In the genomic region with DNA sequence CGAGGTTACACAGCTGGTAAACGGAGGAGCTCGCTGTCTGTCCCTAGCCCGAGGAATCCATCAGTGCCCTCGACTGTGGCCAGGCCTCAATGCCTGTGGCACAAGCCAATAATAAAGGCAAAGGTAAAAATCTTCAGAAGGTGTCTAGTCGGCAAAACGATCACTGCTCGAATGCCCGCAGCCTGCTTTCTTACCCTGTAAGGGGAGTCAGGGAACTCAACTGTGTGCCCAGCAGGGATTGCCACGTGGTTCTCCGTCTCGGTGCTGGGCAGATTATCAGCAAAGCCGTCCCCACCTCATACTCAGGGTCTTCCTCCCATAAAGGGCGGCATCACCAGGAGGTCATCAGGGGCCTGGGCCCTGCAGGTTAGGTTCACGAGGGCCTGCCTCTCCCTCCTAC, we compare ENCODE assay signal across 23 cellular contexts.
"Had no signal": no experiment of that assay in that cellular context is flagged by ENCODE, and none has a peak within 500 bp of the region (broad histone marks: within the 10 kb centered on the region; RNA-seq: fewer than 3 reads in every experiment).

No MANE protein-coding gene starts in this region.

- H3K27me3 ChIP-seq: thyroid gland had no signal

- H3K36me3 ChIP-seq: esophagus squamous epithelium, thyroid gland had no signal

- DNase-seq: cerebellar nuclear complex; cortex of kidney; effector memory CD8-positive, alpha-beta T cell; erythroblast; esophagus squamous epithelium; kidney; mucosa of descending colon; naive B cell; psoas muscle; right cardiac atrium; stimulated activated CD4-positive, alpha-beta T cell treated with anti-CD3 and anti-CD28 coated beads, Interleukin-15, amount 100 ng/mL, for 24 hours; stimulated activated CD4-positive, alpha-beta T cell treated with anti-CD3 and anti-CD28 coated beads, Interleukin-2, amount 100 ng/mL, for 48 hours; stimulated activated naive B cell treated with anti-CD40 and anti-IgM and Interleukin-4, amounts not matched to agents 10 μg/mL and 1 μg/mL and 100 μg/mL, for 72 hours; stimulated activated naive CD8-positive, alpha-beta T cell treated with anti-CD3 and anti-CD28 coated beads, Interleukin-15, amount 100 ng/mL, for 72 hours; thyroid gland; trophoblast cell had no signal

- FAIRE-seq: endometrium, frontal cortex, kidney, urothelium cell line had no signal

- H3K4me1 ChIP-seq: esophagus squamous epithelium, psoas muscle, thyroid gland had no signal

- H3K4me3 ChIP-seq: esophagus squamous epithelium, lung, mucosa of descending colon, psoas muscle, skin epidermis, thyroid gland had no signal

- H3K27ac ChIP-seq: esophagus squamous epithelium, psoas muscle, skin epidermis, thyroid gland had no signal

- ATAC-seq: effector memory CD8-positive, alpha-beta T cell; left lobe of liver; mucosa of descending colon; natural killer cell treated with Interleukin-12 subunit alpha and Interleukin-12 subunit beta and Interleukin-15 and Interleukin-18, amount 100 ng/mL, for 72 hours; psoas muscle; right cardiac atrium; stimulated activated naive B cell treated with anti-CD40 and anti-IgM and Interleukin-4, amounts not matched to agents 10 μg/mL and 1 μg/mL and 100 μg/mL, for 72 hours; stimulated activated naive CD8-positive, alpha-beta T cell treated with anti-CD3 and anti-CD28 coated beads, Interleukin-15, amount 100 ng/mL, for 72 hours had no signal

- H3K9me3 ChIP-seq: esophagus squamous epithelium, mucosa of descending colon, psoas muscle, thyroid gland had no signal
